Comparison of ENCODE assay signal across 12 cellular contexts in genomic region chr20:25258828-25259227, GRCh38.
"Had no signal": no experiment of that assay in that cellular context is flagged by ENCODE, and none has a peak within 500 bp of the region (broad histone marks: within the 10 kb centered on the region; RNA-seq: fewer than 3 reads in every experiment).

No MANE protein-coding gene starts in this region.

- H3K27ac ChIP-seq: coronary artery, pancreas, SJSA1 had no signal

- H3K4me3 Mint-ChIP-seq: neural crest cell had no signal

- FAIRE-seq: frontal cortex, pancreas had no signal

- H3K27me3 ChIP-seq: pancreas, SJSA1, transverse colon had no signal

- DNase-seq: activated gamma-delta T cell treated with Interleukin-2 at 50 U/mL for 16 hours; caudate nucleus; effector CD4-positive, alpha-beta T cell; islet precursor cell; pancreas; T-helper 9 cell had no signal

- H3K36me3 ChIP-seq: pancreas had no signal

- H3K9me3 ChIP-seq: pancreas, SJSA1, transverse colon had no signal

- H3K4me3 ChIP-seq: coronary artery, pancreas, SJSA1, skin epidermis, transverse colon had no signal

- ATAC-seq: pancreas had no signal
